8 cellular contexts compared by ENCODE assay signal in the genomic region with DNA sequence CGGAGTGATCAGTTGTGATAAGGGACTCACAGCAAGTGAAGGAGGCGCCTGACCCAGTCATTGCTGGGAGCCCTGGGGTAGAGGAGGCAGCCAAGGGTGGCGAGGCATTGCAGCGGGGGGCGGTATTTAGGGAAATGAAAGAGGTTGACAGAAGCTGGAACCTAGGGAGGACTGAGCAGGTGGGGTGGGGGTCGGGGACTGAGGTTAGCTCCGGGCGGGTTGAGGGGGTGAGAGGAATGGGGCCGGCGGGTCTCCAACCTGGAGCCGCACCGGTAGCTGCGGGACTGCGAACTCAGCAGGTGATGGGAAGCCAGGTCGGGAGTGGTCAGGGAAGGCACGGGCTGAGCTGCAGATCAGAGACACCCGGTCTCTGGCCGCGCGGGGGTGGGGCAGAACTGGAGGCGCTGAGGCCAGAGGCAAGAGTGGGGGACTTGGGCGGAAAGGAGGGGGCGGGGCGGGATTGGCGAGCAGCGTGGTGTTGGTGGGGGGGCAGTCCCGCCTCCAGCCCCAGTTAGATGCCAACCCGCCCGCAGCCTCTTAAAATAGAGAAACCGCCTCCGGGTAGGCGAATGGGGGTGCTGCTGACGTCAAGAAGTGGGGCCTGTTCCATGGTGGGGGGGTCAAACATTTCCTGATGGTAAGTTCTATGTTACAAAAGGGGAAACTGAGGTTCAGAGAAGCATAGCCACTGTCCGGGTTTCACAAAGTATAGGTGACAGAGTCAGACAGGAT. TPM values are rescaled to one million over a fixed set of nuclear protein-coding genes. Genes with fewer than 3 reads are reported as not detected.
A peak's percentile ranks its signal among the peaks of the same experiment; 100 is the strongest.
DNase-seq lines count a peak whose midpoint lies in the region; ATAC-seq and TF ChIP-seq lines count a peak whose summit lies in the region.

No MANE protein-coding gene starts in this region.

- H3K9me3 Mint-ChIP-seq in IgD-negative memory B cell, result no peaks in the 10 kb centered on the region

- H3K9ac ChIP-seq in mucosa of stomach (ENCODE audit: low read length), result peak overlapping the region; percentile 48

- H3K27ac Mint-ChIP-seq in IgD-negative memory B cell, result peak overlapping the region; percentile 92 to 97 (median 93)

- H3K4me3 Mint-ChIP-seq in IgD-negative memory B cell, result peak overlapping the region; percentile 95 to 99 (median 98)

- H3K36me3 ChIP-seq in mucosa of stomach (ENCODE audit: control insufficient read depth, insufficient read depth, low read length) (no peaks in the 10 kb centered on the region), gastrocnemius medialis (no peaks in the 10 kb centered on the region)

- ATAC-seq in GM21390 (IDR thresholded peaks at IDR 0.05; ENCODE audit: unreplicated experiment) (peak; percentile 62), gastrocnemius medialis (no peak), HG02571 (IDR thresholded peaks at IDR 0.05; ENCODE audit: unreplicated experiment) (no peak)

- TF ChIP-seq POLR2A in gastrocnemius medialis (IDR thresholded peaks at IDR 0.05), result no peak

- peaks cover 22 to 25% (median 23%) of the 10 kb centered on the region in 3 donors for H3K4me1 Mint-ChIP-seq in IgD-negative memory B cell

- intact Hi-C loops in gastrocnemius medialis (cut with DNase I; ENCODE audit: low total_unique reads), result no loop called here

- H3K27ac ChIP-seq in gastrocnemius medialis, result no peak overlapping the region

- in situ Hi-C loops in gastrocnemius medialis (cut with MboI; ENCODE audit: low sequenced_read_pairs in 4 of 4), result loop anchor here in 1 of 4 donors (25.0 kb wide), 1 partner anchor 487 kb away; no protein-coding TSS in a partner anchor

- H3K36me3 Mint-ChIP-seq in IgD-negative memory B cell, result no peaks in the 10 kb centered on the region

- H3K4me3 ChIP-seq in GM08714 (ENCODE audit: low read length) (peak overlapping the region; percentile 98; the same call in 1 of the 2 replicates), mucosa of stomach (ENCODE audit: low read length) (no peak overlapping the region), gastrocnemius medialis (no peak overlapping the region)

- no peaks in the 10 kb centered on the region for H3K27me3 Mint-ChIP-seq in IgD-negative memory B cell

- H3K27me3 ChIP-seq in mucosa of stomach (ENCODE audit: control insufficient read depth, insufficient read depth, low read length) (peaks cover 18% of the 10 kb centered on the region), gastrocnemius medialis (peaks cover 51 to 74% (median 57%) of the 10 kb centered on the region in 3 donors)

- H3K9me3 ChIP-seq in mucosa of stomach (ENCODE audit: control insufficient read depth, low read length) (no peaks in the 10 kb centered on the region), gastrocnemius medialis (no peaks in the 10 kb centered on the region)

- H3K4me1 ChIP-seq in mucosa of stomach (ENCODE audit: control insufficient read depth, insufficient read depth, low read length) (peaks cover 19% of the 10 kb centered on the region), gastrocnemius medialis (peaks cover 0 to 5% of the 10 kb centered on the region in 2 donors)

- TF ChIP-seq CTCF in gastrocnemius medialis (IDR thresholded peaks at IDR 0.05 in 4 of 5, conservative IDR thresholded peaks at IDR 0.05 in 1 of 5), result no peak

- DNase-seq in activated naive CD4-positive, alpha-beta T cell treated with anti-CD3 and anti-CD28 coated beads, Interleukin-2, amount 50 U/mL, for 16 hours, result peak; percentile 40
- DNase-seq in gastrocnemius medialis (no peak), NCI-H1092 (lab: John Stamatoyannopoulos, UW) (no peak)

RNA-seq across cellular contexts. Expression of gene MAST3, which starts 1.5 kb away (rescaled TPM):
- polyA plus RNA-seq in IgD-negative memory B cell, result 20.3 TPM
- 1 to 10 TPM in 3 of 4 donors, under 1 TPM in 1; 0.66 to 2.8 (median 1.6) TPM for total RNA-seq in gastrocnemius medialis

RNA-seq across cellular contexts. Expression of gene IL12RB1, which starts 12.3 kb away (rescaled TPM):
- 9.8 TPM for polyA plus RNA-seq in IgD-negative memory B cell
- under 1 TPM in 2 of 4 donors, not detected in 2; 0.16 to 0.20 TPM for total RNA-seq in gastrocnemius medialis

RNA-seq across cellular contexts. Expression of gene PIK3R2, which starts 53.9 kb away (rescaled TPM):
- polyA plus RNA-seq in IgD-negative memory B cell, result 2.1 TPM
- total RNA-seq in gastrocnemius medialis, result 10 to 100 TPM in 1 of 4 donors, 1 to 10 TPM in 3; 5.6 to 11.9 (median 6.0) TPM
